21 cellular contexts compared by ENCODE assay signal in genomic region chr9:7177383-7177782, GRCh38.
"Had no signal": no experiment of that assay in that cellular context is flagged by ENCODE, and none has a peak within 500 bp of the region (broad histone marks: within the 10 kb centered on the region; RNA-seq: fewer than 3 reads in every experiment).

No MANE protein-coding gene starts in this region.

- H3K27ac ChIP-seq: dorsolateral prefrontal cortex, lower lobe of right lung, tibial artery, WERI-Rb-1 had no signal

- H3K27ac Mint-ChIP-seq: activated naive CD8-positive, alpha-beta T cell; activated T-helper 1 cell treated with anti-CD3 and anti-CD28 coated beads, Interleukin-12 subunit alpha, Interleukin-12 subunit beta, Interleukin-2, Interleukin-4 antibody, amounts not matched to agents 30 ng/mL and 10 ng/mL and 1 ng/mL, durations not matched to agents 14 hours and 24 hours and 36 hours had no signal

- ATAC-seq: left cardiac atrium, lower lobe of right lung had no signal

- FAIRE-seq: colon, urothelium cell line had no signal

- DNase-seq: activated CD4-positive, alpha-beta T cell treated with anti-CD3 and anti-CD28 coated beads for 1 hour; activated CD4-positive, alpha-beta T cell treated with anti-CD3 and anti-CD28 coated beads, Interleukin-2, amount 50 U/mL, for 4 hours; activated T-cell treated with anti-CD3 and anti-CD28 coated beads for 4 hours; amniotic stem cell; caudate nucleus; dorsolateral prefrontal cortex; left cardiac atrium; lower lobe of right lung; midbrain; occipital lobe; stimulated activated CD4-positive, alpha-beta T cell treated with anti-CD3 and anti-CD28 coated beads, Interleukin-12 subunit alpha, Interleukin-12 subunit beta, amount 100 ng/mL, for 4 hours; stimulated activated CD4-positive, alpha-beta T cell treated with anti-CD3 and anti-CD28 coated beads, Interleukin-1b, Interleukin-23, amount 100 ng/mL, for 48 hours; stimulated activated CD8-positive, alpha-beta memory T cell treated with anti-CD3 and anti-CD28 coated beads, Interleukin-4, amount 100 ng/mL, for 48 hours; stimulated activated naive CD4-positive, alpha-beta T cell; T-helper 2 cell; tibial artery; WERI-Rb-1 had no signal

- H3K9me3 Mint-ChIP-seq: activated T-helper 1 cell treated with anti-CD3 and anti-CD28 coated beads, Interleukin-12 subunit alpha, Interleukin-12 subunit beta, Interleukin-2, Interleukin-4 antibody, amounts not matched to agents 30 ng/mL and 10 ng/mL and 1 ng/mL, durations not matched to agents 14 hours and 24 hours and 36 hours had no signal

- H3K4me3 ChIP-seq: dorsolateral prefrontal cortex, lower lobe of right lung, tibial artery had no signal

- H3K27me3 Mint-ChIP-seq: activated naive CD8-positive, alpha-beta T cell had no signal

- H3K36me3 ChIP-seq: WERI-Rb-1 had no signal

- H3K4me3 Mint-ChIP-seq: activated naive CD8-positive, alpha-beta T cell; activated T-helper 1 cell treated with anti-CD3 and anti-CD28 coated beads, Interleukin-12 subunit alpha, Interleukin-12 subunit beta, Interleukin-2, Interleukin-4 antibody, amounts not matched to agents 30 ng/mL and 10 ng/mL and 1 ng/mL, durations not matched to agents 14 hours and 24 hours and 36 hours had no signal

- H3K27me3 ChIP-seq: dorsolateral prefrontal cortex, tibial artery had no signal

- H3K9me3 ChIP-seq: lower lobe of right lung, tibial artery had no signal
